ENCODE assay signal across 9 cellular contexts in the genomic region with DNA sequence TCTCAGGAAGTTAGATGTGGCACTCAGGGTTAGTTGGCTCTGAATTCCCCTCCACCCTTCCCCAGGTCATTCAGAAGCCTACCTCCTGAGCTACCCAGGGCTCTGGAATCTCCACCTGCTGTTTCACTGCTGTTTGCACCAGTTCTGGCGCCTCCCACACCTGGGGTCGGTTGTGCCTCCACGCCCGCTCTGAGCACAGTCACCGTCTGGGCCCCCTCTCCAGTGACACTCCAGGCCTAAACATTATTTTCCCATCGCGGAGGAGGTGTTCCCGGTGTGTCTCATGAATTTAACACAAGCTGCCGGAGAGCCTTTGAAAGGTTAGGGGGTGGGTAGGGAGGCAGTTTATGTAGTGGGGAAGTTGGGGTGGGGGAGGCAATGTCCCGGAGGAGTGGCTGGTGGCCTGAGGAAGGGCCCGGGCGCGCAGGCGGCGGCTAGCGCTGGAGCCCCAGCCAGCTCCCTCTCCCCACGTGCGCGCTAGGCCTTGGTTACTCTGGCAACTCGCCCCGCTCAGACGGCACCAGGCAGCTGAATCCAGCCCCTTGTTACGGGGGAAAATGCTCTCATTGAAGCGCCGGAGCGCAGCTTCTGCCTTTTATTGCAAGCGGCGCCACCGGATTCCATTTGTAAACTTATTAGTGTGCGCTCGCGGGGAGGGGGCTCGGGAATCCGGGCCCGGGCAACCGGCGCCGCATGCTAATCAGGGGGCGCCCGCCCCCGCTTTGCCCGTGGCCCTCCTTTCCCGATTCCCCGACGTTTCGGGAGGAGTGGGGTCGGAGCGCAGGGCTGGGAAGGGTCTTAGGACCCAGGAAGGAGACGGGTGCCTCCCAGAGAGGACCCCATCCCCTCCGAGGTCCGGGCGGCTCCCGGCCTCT. TPM values are rescaled to one million over a fixed set of nuclear protein-coding genes. Genes with fewer than 3 reads are reported as not detected.
DNase-seq lines count a peak whose midpoint lies in the region; ATAC-seq, FAIRE-seq and TF ChIP-seq lines count a peak whose summit lies in the region.
"Had no signal": no experiment of that assay in that cellular context is flagged by ENCODE, and none has a peak within 500 bp of the region (broad histone marks: within the 10 kb centered on the region; RNA-seq: fewer than 3 reads in every experiment).

No MANE protein-coding gene starts in this region.

- intact Hi-C loops in dorsolateral prefrontal cortex (cut with DNase I), result loop anchor here (1.0 to 5.0 kb wide), 5 partner anchors 15 to 238 kb away; a partner anchor contains a TSS
- intact Hi-C loops in CD4-positive, alpha-beta memory T cell (cut with micrococcal nuclease), result no loop called here

- H3K4me2 ChIP-seq in mesenchymal stem cell (ENCODE audit: low read length, poor library complexity, severe bottlenecking), result peak overlapping the region; percentile 96

- H3K9me3 ChIP-seq in mesenchymal stem cell (ENCODE audit: control insufficient read depth, low read length) (no peaks in the 10 kb centered on the region), upper lobe of left lung (no peaks in the 10 kb centered on the region)
- no peaks in the 10 kb centered on the region for H3K9me3 ChIP-seq in CD4-positive, alpha-beta memory T cell (ENCODE audit: control insufficient read depth in 1 of 2, low read length in 2 of 2)

- FAIRE-seq in RCC 7860 (lab: Jason Lieb, UNC), result no peak

- H2BK120ac ChIP-seq in mesenchymal stem cell (ENCODE audit: low read depth, low read length), result no peak overlapping the region

- H2AK5ac ChIP-seq in mesenchymal stem cell (ENCODE audit: low read length, severe bottlenecking), result no peak overlapping the region

- TF ChIP-seq CTCF in dorsolateral prefrontal cortex (IDR thresholded peaks at IDR 0.05 in 54 of 56, conservative IDR thresholded peaks at IDR 0.05 in 2 of 56; ENCODE audit: low read depth in 1 of 56, partially characterized antibody in 56 of 56) (peak in 13 of 56 donors; percentile 6 to 46 (median 15)), upper lobe of left lung (IDR thresholded peaks at IDR 0.05) (no peak)

- H3K4me3 ChIP-seq in dorsolateral prefrontal cortex (peak overlapping the region; percentile 39 to 74 (median 58)), mesenchymal stem cell (ENCODE audit: insufficient read depth in 1 of 2, low read depth in 1 of 2, low read length in 2 of 2) (peak overlapping the region; percentile 55 to 64), upper lobe of left lung (peak overlapping the region in 3 of 4 donors; percentile 29 to 44 (median 43))
- no peak overlapping the region for H3K4me3 ChIP-seq in CD4-positive, alpha-beta memory T cell (ENCODE audit: low read length in 2 of 2)

- peak overlapping the region; percentile 58 for H2AFZ ChIP-seq in mesenchymal stem cell (ENCODE audit: low read depth, low read length)

- peak overlapping the region in 1 of 2 experiments; percentile 64 for H3K14ac ChIP-seq in mesenchymal stem cell (ENCODE audit: low read length in 2 of 2)

- peak overlapping the region in 1 of 2 experiments; percentile 30 for H3K4ac ChIP-seq in mesenchymal stem cell (ENCODE audit: low read depth in 1 of 2, low read length in 2 of 2)

- no peak for TF ChIP-seq EP300 in upper lobe of left lung (IDR thresholded peaks at IDR 0.05)

- no peak overlapping the region for H3K27ac Mint-ChIP-seq in CD4-positive, alpha-beta memory T cell

- H3K9me3 Mint-ChIP-seq in CD4-positive, alpha-beta memory T cell, result peaks cover 0 to 2% (median 0%) of the 10 kb centered on the region in 8 donors

- no peak overlapping the region for H2BK5ac ChIP-seq in mesenchymal stem cell (ENCODE audit: low read depth, low read length, poor library complexity, severe bottlenecking)

- peak overlapping the region in 1 of 2 experiments; percentile 6 for H2BK12ac ChIP-seq in mesenchymal stem cell (ENCODE audit: low read length in 2 of 2)

- H3K4me3 Mint-ChIP-seq in CD4-positive, alpha-beta memory T cell, result no peak overlapping the region

- H3K23ac ChIP-seq in mesenchymal stem cell (ENCODE audit: low read length in 2 of 2), result peak overlapping the region in 1 of 2 experiments; percentile 56

- POLR2A ChIA-PET in CD4-positive, alpha-beta memory T cell (lab: Charles Lee; ENCODE audit: partially characterized antibody), result no interaction called here

- peak overlapping the region in 1 of 2 experiments; percentile 67 for H3K18ac ChIP-seq in mesenchymal stem cell (ENCODE audit: low read depth in 1 of 2, low read length in 2 of 2)

- H3K27me3 Mint-ChIP-seq in CD4-positive, alpha-beta memory T cell, result peaks cover 32 to 41% of the 10 kb centered on the region in 2 donors

- H3K36me3 Mint-ChIP-seq in CD4-positive, alpha-beta memory T cell, result no peaks in the 10 kb centered on the region

- H3K4me1 Mint-ChIP-seq in CD4-positive, alpha-beta memory T cell, result peaks cover 0 to 4% (median 2%) of the 10 kb centered on the region in 4 donors

- peaks cover 0 to 3% (median 0%) of the 10 kb centered on the region in 45 donors for H3K27me3 ChIP-seq in dorsolateral prefrontal cortex
- peaks cover 28 to 30% of the 10 kb centered on the region in 2 experiments for H3K27me3 ChIP-seq in mesenchymal stem cell (ENCODE audit: control insufficient read depth in 1 of 2, insufficient read depth in 1 of 2, low read length in 2 of 2)
- H3K27me3 ChIP-seq in upper lobe of left lung, result peaks cover 0 to 15% (median 7%) of the 10 kb centered on the region in 4 donors
- H3K27me3 ChIP-seq in CD4-positive, alpha-beta memory T cell (ENCODE audit: insufficient read depth, low read length), result peaks cover 10% of the 10 kb centered on the region

- peak overlapping the region; percentile 81 to 99 (median 96) for H3K27ac ChIP-seq in dorsolateral prefrontal cortex
- no peak overlapping the region for H3K27ac ChIP-seq in mesenchymal stem cell (ENCODE audit: low read length, poor library complexity, severe bottlenecking)
- H3K27ac ChIP-seq in upper lobe of left lung, result peak overlapping the region in 1 of 4 donors; percentile 35
- H3K27ac ChIP-seq in CD4-positive, alpha-beta memory T cell (ENCODE audit: low read depth, low read length), result no peak overlapping the region

- peak overlapping the region; percentile 61 for H3K9ac ChIP-seq in mesenchymal stem cell (ENCODE audit: low read length)

- H4K8ac ChIP-seq in mesenchymal stem cell (ENCODE audit: low read length), result no peak overlapping the region

- peaks cover 19% of the 10 kb centered on the region for H3K4me1 ChIP-seq in mesenchymal stem cell (ENCODE audit: control insufficient read depth, insufficient read depth, low read depth, low read length)
- H3K4me1 ChIP-seq in upper lobe of left lung, result peaks cover 12 to 18% (median 14%) of the 10 kb centered on the region in 4 donors
- no peaks in the 10 kb centered on the region for H3K4me1 ChIP-seq in CD4-positive, alpha-beta memory T cell (ENCODE audit: insufficient read depth, low read length)

- no peak for TF ChIP-seq POLR2A in upper lobe of left lung (IDR thresholded peaks at IDR 0.05)

- H3K36me3 ChIP-seq in mesenchymal stem cell (ENCODE audit: control insufficient read depth in 1 of 2, insufficient read depth in 2 of 2, low read depth in 1 of 2, low read length in 2 of 2), result no peaks in the 10 kb centered on the region
- H3K36me3 ChIP-seq in upper lobe of left lung, result no peaks in the 10 kb centered on the region
- no peaks in the 10 kb centered on the region for H3K36me3 ChIP-seq in CD4-positive, alpha-beta memory T cell (ENCODE audit: insufficient read depth, low read length)

- CTCF ChIA-PET in CD4-positive, alpha-beta memory T cell (lab: Charles Lee; ENCODE audit: partially characterized antibody), result no interaction called here

- no peaks in the 10 kb centered on the region for H3K79me1 ChIP-seq in mesenchymal stem cell (replicated peaks; ENCODE audit: low read length, poor library complexity, severe bottlenecking)

- H4K91ac ChIP-seq in mesenchymal stem cell (ENCODE audit: low read length), result no peak overlapping the region

- peak in 1 of 2 donors; percentile 3 for ATAC-seq in upper lobe of left lung (ENCODE audit: low FRiP score in 2 of 2)
- no peak for ATAC-seq in stimulated activated naive CD8-positive, alpha-beta T cell treated with anti-CD3 and anti-CD28 coated beads, Interleukin-15, Interleukin-2, amounts not matched to agents 100 U/mL and 50 U/mL, for 24 hours

- WGBS in mesenchymal stem cell, result 11% methylated on average over 53 of the region's 53 CpGs
- WGBS in upper lobe of left lung, 2 donors, result 25 to 57% methylated on average over 18 to 48 of the region's 53 CpGs

- H2BK15ac ChIP-seq in mesenchymal stem cell (ENCODE audit: low read depth, poor library complexity, severe bottlenecking), result peak overlapping the region; percentile 3

- DNase-seq in NCI-H82 (lab: John Stamatoyannopoulos, UW), result peak; percentile 20
- no peak for DNase-seq in NCI-H82 treated with DMSO at 0.1 percent for 48 hours (lab: John Stamatoyannopoulos, UW; ENCODE audit: unreplicated experiment)
- peak; percentile 33 to 89 (median 89) for DNase-seq in dorsolateral prefrontal cortex
- peak; percentile 46 for DNase-seq in mesenchymal stem cell
- no peak for DNase-seq in upper lobe of left lung
- no peak for DNase-seq in stimulated activated naive CD8-positive, alpha-beta T cell treated with anti-CD3 and anti-CD28 coated beads, Interleukin-15, Interleukin-2, amounts not matched to agents 100 U/mL and 50 U/mL, for 24 hours
- no peak for DNase-seq in RCC 7860 (ENCODE audit: low spot score)
- DNase-seq in CD4-positive, alpha-beta memory T cell, result no peak

RNA-seq across cellular contexts. Expression of a gene that starts 52.4 kb away (rescaled TPM):
- 10 to 100 TPM in 116 of 120 experiments, 1 to 10 TPM in 4; 7.8 to 24.1 (median 14.8) TPM for total RNA-seq in dorsolateral prefrontal cortex
- 0.26 TPM for polyA plus RNA-seq in mesenchymal stem cell (2013, experiment 1 of 2)
- 0.23 TPM for polyA plus RNA-seq in mesenchymal stem cell (2013, experiment 2 of 2)
- 1 to 10 TPM in 3 of 6 donors, under 1 TPM in 3; 0.30 to 8.4 (median 0.78) TPM for total RNA-seq in upper lobe of left lung
- not detected for total RNA-seq in CD4-positive, alpha-beta memory T cell
- polyA plus RNA-seq in CD4-positive, alpha-beta memory T cell, result under 1 TPM in 1 of 2 donors, not detected in 1; 0.06 TPM
- total RNA-seq: NCI-H460 had no signal

Comparison
In these comparisons a context has a peak if more than half of its experiments do, and no peak if none do; other contexts are left out.
1. DNase-seq: peak in NCI-H82 (single experiment), dorsolateral prefrontal cortex (10 of 10) and mesenchymal stem cell (single experiment); none in NCI-H82 treated with DMSO at 0.1 percent for 48 hours (single experiment), upper lobe of left lung (0 of 2), stimulated activated naive CD8-positive, alpha-beta T cell treated with anti-CD3 and anti-CD28 coated beads, Interleukin-15, Interleukin-2, amounts not matched to agents 100 U/mL and 50 U/mL, for 24 hours (single experiment), RCC 7860 (single experiment) and CD4-positive, alpha-beta memory T cell (0 of 5).
2. H3K27ac ChIP-seq: peak in dorsolateral prefrontal cortex (59 of 59); none in mesenchymal stem cell (single experiment) and CD4-positive, alpha-beta memory T cell (single experiment).
3. H3K4me3 ChIP-seq: peak in dorsolateral prefrontal cortex (59 of 59), mesenchymal stem cell (2 of 2) and upper lobe of left lung (3 of 4); none in CD4-positive, alpha-beta memory T cell (0 of 2).